ENCODE assay signal across 1 cellular context in genomic region chrX:1477801-1478458, GRCh38.
TF ChIP-seq lines count a peak whose summit lies in the region.

No MANE protein-coding gene starts in this region.

TF ChIP-seq in IMR-90, 13 proteins besides CTCF, POLR2A, EP300 and RAD21:
- TF ChIP-seq USF2 (IDR thresholded peaks at IDR 0.05; ENCODE audit: low read depth, low read length) (no peak), NFE2L2 (IDR thresholded peaks at IDR 0.05; ENCODE audit: low read depth, low read length) (no peak), RFX5 (IDR thresholded peaks at IDR 0.05; ENCODE audit: low read depth, low read length) (no peak), MAFK (IDR thresholded peaks at IDR 0.05; ENCODE audit: low read depth, low read length) (no peak), CHD1 (IDR thresholded peaks at IDR 0.05; ENCODE audit: low read depth, low read length) (no peak), MAZ (IDR thresholded peaks at IDR 0.05; ENCODE audit: borderline replicate concordance, low read depth, low read length) (no peak), MXI1 (IDR thresholded peaks at IDR 0.05; ENCODE audit: borderline replicate concordance, low read depth, low read length) (no peak), BHLHE40 (IDR thresholded peaks at IDR 0.05; ENCODE audit: low read depth, low read length) (no peak)
